Comparison of ENCODE assay signal across 10 cellular contexts in the genomic region with DNA sequence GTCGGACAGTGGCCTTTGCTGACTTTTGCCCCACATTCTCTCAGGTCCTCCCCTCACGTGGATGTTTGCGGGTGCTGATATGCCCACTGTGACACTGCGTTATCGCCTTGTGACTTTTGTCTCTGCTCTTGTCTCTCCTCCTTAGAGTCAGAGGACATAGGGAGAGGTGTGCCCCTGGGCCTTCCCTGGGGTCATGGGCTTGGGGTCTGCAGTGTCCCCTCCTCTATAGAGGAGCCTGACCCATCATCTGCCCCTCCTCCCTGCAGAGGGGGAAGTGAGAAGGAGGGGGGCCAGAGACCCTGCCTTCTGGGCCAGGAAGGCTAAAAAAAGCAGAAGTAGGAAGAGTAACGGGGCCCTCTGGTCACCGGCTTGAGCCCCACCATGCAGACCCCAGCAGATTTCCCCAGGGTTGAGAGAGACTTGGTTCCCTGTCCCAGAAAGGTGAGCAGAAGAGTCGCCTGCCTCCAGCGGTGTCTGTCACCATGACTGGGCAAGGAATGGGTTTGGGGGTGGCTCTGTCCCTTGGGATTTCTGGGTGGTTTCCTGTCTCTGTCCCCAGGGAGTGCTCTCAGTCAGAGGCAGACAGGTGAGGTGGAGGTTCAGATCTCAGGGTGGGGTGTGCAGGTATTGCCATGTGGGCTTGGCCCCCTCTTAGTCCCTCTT. TPM values are rescaled to one million over a fixed set of nuclear protein-coding genes. Genes with fewer than 3 reads are reported as not detected.
DNase-seq lines count a peak whose midpoint lies in the region; ATAC-seq, FAIRE-seq and TF ChIP-seq lines count a peak whose summit lies in the region.
"Had no signal": no experiment of that assay in that cellular context is flagged by ENCODE, and none has a peak within 500 bp of the region (broad histone marks: within the 10 kb centered on the region; RNA-seq: fewer than 3 reads in every experiment).

No MANE protein-coding gene starts in this region.

- no peaks in the 10 kb centered on the region for H3K27me3 ChIP-seq in AG04450 (ENCODE audit: control insufficient read depth, insufficient read depth, low read length)
- H3K27me3 ChIP-seq: hepatocyte, MG63 had no signal

- H3K9me3 Mint-ChIP-seq in activated T-helper 1 cell treated with anti-CD3 and anti-CD28 coated beads, Interleukin-12 subunit alpha, Interleukin-12 subunit beta, Interleukin-2, Interleukin-4 antibody, amounts not matched to agents 30 ng/mL and 10 ng/mL and 1 ng/mL, durations not matched to agents 14 hours and 24 hours and 36 hours: no peaks in the 10 kb centered on the region
- H3K9me3 Mint-ChIP-seq in memory B cell: no peaks in the 10 kb centered on the region

- H3K4me3 Mint-ChIP-seq in activated T-helper 1 cell treated with anti-CD3 and anti-CD28 coated beads, Interleukin-12 subunit alpha, Interleukin-12 subunit beta, Interleukin-2, Interleukin-4 antibody, amounts not matched to agents 30 ng/mL and 10 ng/mL and 1 ng/mL, durations not matched to agents 14 hours and 24 hours and 36 hours: peak overlapping the region; percentile 76
- H3K4me3 Mint-ChIP-seq in memory B cell: peak overlapping the region; percentile 83

- CTCF ChIA-PET in AG04450 (lab: Charles Lee): no interaction called here

- ATAC-seq in memory B cell (ENCODE audit: low read depth) (peak; percentile 37), HG02678 (IDR thresholded peaks at IDR 0.05; ENCODE audit: unreplicated experiment) (no peak), GM18498 (IDR thresholded peaks at IDR 0.05; ENCODE audit: unreplicated experiment) (no peak)

- intact Hi-C loops in activated T-helper 1 cell treated with anti-CD3 and anti-CD28 coated beads, Interleukin-12 subunit alpha, Interleukin-12 subunit beta, Interleukin-2, Interleukin-4 antibody, amounts not matched to agents 30 ng/mL and 10 ng/mL and 1 ng/mL, durations not matched to agents 14 hours and 24 hours and 36 hours (cut with micrococcal nuclease): loop anchor here (1.0 to 5.0 kb wide), 10 partner anchors 14 to 256 kb away; partner anchors contain the start of genes DHDDS, HMGN2 and RPS6KA1

- H3K27ac ChIP-seq in AG04450 (ENCODE audit: low read depth, low read length): peak overlapping the region; percentile 68

- no peaks in the 10 kb centered on the region; the same call in 1 of the 2 replicates for H3K9me3 ChIP-seq in AG04450 (ENCODE audit: control insufficient read depth, insufficient read depth, low read length)
- H3K9me3 ChIP-seq: MG63 had no signal

- peak overlapping the region; percentile 95 for H3K27ac Mint-ChIP-seq in activated T-helper 1 cell treated with anti-CD3 and anti-CD28 coated beads, Interleukin-12 subunit alpha, Interleukin-12 subunit beta, Interleukin-2, Interleukin-4 antibody, amounts not matched to agents 30 ng/mL and 10 ng/mL and 1 ng/mL, durations not matched to agents 14 hours and 24 hours and 36 hours
- H3K27ac Mint-ChIP-seq in memory B cell: peak overlapping the region; percentile 90

- DNase-seq in AG04450 (ENCODE audit: low read depth, low spot score) (no peak), GM19239 (ENCODE audit: insufficient read length, low spot score) (no peak), memory B cell (ENCODE audit: low spot score in 2 of 2) (peak; percentile 69 to 79), activated gamma-delta T cell treated with Interleukin-2 at 50 U/mL for 16 hours (no peak)
- DNase-seq in activated T-helper 1 cell treated with anti-CD3 and anti-CD28 coated beads, Interleukin-12 subunit alpha, Interleukin-12 subunit beta, Interleukin-2, Interleukin-4 antibody, amounts not matched to agents 30 ng/mL and 10 ng/mL and 1 ng/mL, durations not matched to agents 14 hours and 24 hours and 36 hours (ENCODE audit: low spot score): no peak
- no peak for DNase-seq in stimulated activated CD4-positive, alpha-beta T cell treated with anti-CD3 and anti-CD28 coated beads, Interleukin-2, amount 100 ng/mL, for 48 hours
- DNase-seq: MG63 had no signal

- H3K4me3 ChIP-seq in AG04450 (ENCODE audit: low read depth, low read length): no peak overlapping the region
- H3K4me3 ChIP-seq: hepatocyte, MG63 had no signal

- H3K4me1 Mint-ChIP-seq in activated T-helper 1 cell treated with anti-CD3 and anti-CD28 coated beads, Interleukin-12 subunit alpha, Interleukin-12 subunit beta, Interleukin-2, Interleukin-4 antibody, amounts not matched to agents 30 ng/mL and 10 ng/mL and 1 ng/mL, durations not matched to agents 14 hours and 24 hours and 36 hours (ENCODE audit: low read depth): peaks cover 87% of the 10 kb centered on the region
- peaks cover 71% of the 10 kb centered on the region for H3K4me1 Mint-ChIP-seq in memory B cell

- H3K27me3 Mint-ChIP-seq in activated T-helper 1 cell treated with anti-CD3 and anti-CD28 coated beads, Interleukin-12 subunit alpha, Interleukin-12 subunit beta, Interleukin-2, Interleukin-4 antibody, amounts not matched to agents 30 ng/mL and 10 ng/mL and 1 ng/mL, durations not matched to agents 14 hours and 24 hours and 36 hours (ENCODE audit: insufficient read depth): no peaks in the 10 kb centered on the region
- no peaks in the 10 kb centered on the region for H3K27me3 Mint-ChIP-seq in memory B cell

- POLR2A ChIA-PET in AG04450 (lab: Yijun Ruan, JAX): interaction anchor here (0.9 kb wide), 1 partner anchor 13 kb away, joined by 3 read pairs; the partner anchor contains the start of gene RPS6KA1

- peak; percentile 88 for FAIRE-seq in GM19239 (lab: Jason Lieb, UNC)

- TF ChIP-seq CTCF in AG04450 (IDR thresholded peaks at IDR 0.05; ENCODE audit: low read depth, low read length): no peak

- H3K36me3 Mint-ChIP-seq in activated T-helper 1 cell treated with anti-CD3 and anti-CD28 coated beads, Interleukin-12 subunit alpha, Interleukin-12 subunit beta, Interleukin-2, Interleukin-4 antibody, amounts not matched to agents 30 ng/mL and 10 ng/mL and 1 ng/mL, durations not matched to agents 14 hours and 24 hours and 36 hours (ENCODE audit: low read depth): peaks cover 36% of the 10 kb centered on the region
- H3K36me3 Mint-ChIP-seq in memory B cell: peaks cover 6% of the 10 kb centered on the region

RNA-seq across cellular contexts. Expression of gene RPS6KA1, which starts 13.4 kb away (rescaled TPM):
- 2.8 and 3.4 TPM in 2 replicates for polyA plus RNA-seq in AG04450 (2011; rRNA removed)
- polyA minus RNA-seq in AG04450 (2011; rRNA and poly(A)+ RNA removed): 4.8 and 6.4 TPM in 2 replicates
- total RNA-seq in activated T-helper 1 cell treated with anti-CD3 and anti-CD28 coated beads, Interleukin-12 subunit alpha, Interleukin-12 subunit beta, Interleukin-2, Interleukin-4 antibody, amounts not matched to agents 30 ng/mL and 10 ng/mL and 1 ng/mL, durations not matched to agents 14 hours and 24 hours and 36 hours: 324 and 331 TPM in 2 replicates

Comparison
In these comparisons a context has a peak if more than half of its experiments do, and no peak if none do; other contexts are left out.
1. DNase-seq: peak in memory B cell (2 of 2); none in AG04450 (single experiment), GM19239 (single experiment), activated T-helper 1 cell treated with anti-CD3 and anti-CD28 coated beads, Interleukin-12 subunit alpha, Interleukin-12 subunit beta, Interleukin-2, Interleukin-4 antibody, amounts not matched to agents 30 ng/mL and 10 ng/mL and 1 ng/mL, durations not matched to agents 14 hours and 24 hours and 36 hours (single experiment), stimulated activated CD4-positive, alpha-beta T cell treated with anti-CD3 and anti-CD28 coated beads, Interleukin-2, amount 100 ng/mL, for 48 hours (0 of 2) and activated gamma-delta T cell treated with Interleukin-2 at 50 U/mL for 16 hours (single experiment).